In genomic region chr1:234235373-234235772, GRCh38 we compare ENCODE assay signal across 22 cellular contexts.
"Had no signal": no experiment of that assay in that cellular context is flagged by ENCODE, and none has a peak within 500 bp of the region (broad histone marks: within the 10 kb centered on the region; RNA-seq: fewer than 3 reads in every experiment).

No MANE protein-coding gene starts in this region.

- H3K36me3 ChIP-seq: suprapubic skin, transverse colon, WERI-Rb-1 had no signal

- DNase-seq: activated CD4-positive, alpha-beta T cell treated with anti-CD3 and anti-CD28 coated beads for 1 hour; activated CD4-positive, alpha-beta T cell treated with anti-CD3 and anti-CD28 coated beads, Interleukin-2, amount 50 U/mL, for 4 hours; activated naive CD4-positive, alpha-beta T cell treated with anti-CD3 and anti-CD28 coated beads for 36 hours; activated T-cell treated with anti-CD3 and anti-CD28 coated beads, Interleukin-2, amount 50 U/mL, for 4 hours; anterior cingulate cortex; central memory CD4-positive, alpha-beta T cell; dorsolateral prefrontal cortex; endodermal cell; foreskin keratinocyte; glutamatergic neuron; mammary epithelial cell; midbrain; stimulated activated CD4-positive, alpha-beta T cell treated with anti-CD3 and anti-CD28 coated beads, Interleukin-15, amount 100 ng/mL, for 24 hours; stimulated activated CD4-positive, alpha-beta T cell treated with anti-CD3 and anti-CD28 coated beads, Interleukin-2, amount 100 ng/mL, for 48 hours; stimulated activated naive CD8-positive, alpha-beta T cell treated with anti-CD3 and anti-CD28 coated beads, Interleukin-15, amount 100 ng/mL, for 72 hours; T-helper 2 cell; transverse colon; WERI-Rb-1 had no signal

- FAIRE-seq: colon had no signal

- H3K9me3 ChIP-seq: suprapubic skin, transverse colon had no signal

- H3K27ac ChIP-seq: dorsolateral prefrontal cortex, epithelial cell of prostate, foreskin keratinocyte, skin epidermis, suprapubic skin, transverse colon, WERI-Rb-1 had no signal

- ATAC-seq: activated T-cell treated with anti-CD3 and anti-CD28 coated beads, Interleukin-2, amount 50 U/mL, for 4 hours; foreskin keratinocyte; stimulated activated naive CD8-positive, alpha-beta T cell treated with anti-CD3 and anti-CD28 coated beads, Interleukin-15, amount 100 ng/mL, for 72 hours had no signal

- H3K27me3 ChIP-seq: foreskin keratinocyte had no signal

- H3K4me1 ChIP-seq: suprapubic skin, transverse colon had no signal

- H3K4me3 ChIP-seq: dorsolateral prefrontal cortex, skin epidermis, suprapubic skin, transverse colon had no signal
